Comparison of ENCODE assay signal across 26 cellular contexts in the genomic region with DNA sequence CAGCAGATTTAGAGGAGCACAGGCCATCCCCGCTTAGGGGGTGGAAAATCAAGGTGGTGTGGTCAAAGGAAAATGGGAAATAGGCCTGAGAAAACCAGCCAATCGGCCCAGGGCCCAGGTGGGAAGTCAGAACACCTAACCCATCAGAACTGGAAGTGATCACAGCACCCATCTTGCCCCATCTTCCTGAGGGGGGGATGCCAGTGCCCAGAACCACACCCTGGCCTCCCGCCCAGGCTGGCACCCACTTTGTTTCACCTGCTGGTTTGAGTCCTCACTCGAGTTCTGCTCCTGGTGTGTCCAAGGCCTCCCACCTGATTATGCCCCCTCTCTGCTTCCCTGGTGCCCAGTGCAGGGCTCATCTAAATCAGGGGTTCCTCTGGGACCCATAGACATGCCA.
DNase-seq lines count a peak whose midpoint lies in the region; ATAC-seq, FAIRE-seq and TF ChIP-seq lines count a peak whose summit lies in the region.
"Had no signal": no experiment of that assay in that cellular context is flagged by ENCODE, and none has a peak within 500 bp of the region (broad histone marks: within the 10 kb centered on the region; RNA-seq: fewer than 3 reads in every experiment).

No MANE protein-coding gene starts in this region.

- TF ChIP-seq POLR2A in breast epithelium (IDR thresholded peaks at IDR 0.05) (no peak), sigmoid colon (IDR thresholded peaks at IDR 0.05) (no peak), transverse colon (IDR thresholded peaks at IDR 0.05) (no peak)

- DNase-seq in breast epithelium (ENCODE audit: low spot score in 2 of 2) (no peak), mammary epithelial cell (no peak), kidney (peak; percentile 54), sigmoid colon (no peak), transverse colon (no peak), nephron progenitor cell (no peak), DMS53 treated with DMSO at 0.1 percent for 48 hours (lab: John Stamatoyannopoulos, UW; ENCODE audit: unreplicated experiment) (no peak)
- DNase-seq: activated CD4-positive, alpha-beta T cell treated with anti-CD3 and anti-CD28 coated beads for 48 hours; activated naive CD4-positive, alpha-beta T cell; activated T-cell treated with anti-CD3 and anti-CD28 coated beads, Interleukin-2, amount 50 U/mL, for 48 hours; amniotic stem cell; CD4-positive, CD25-positive, alpha-beta regulatory T cell; KG1; MM.1S; NCI-H1417; NCI-H2081 treated with DMSO at 0.1 percent for 48 hours; NCI-H446; NCI-H82; small intestine; T-helper 2 cell had no signal

- no peaks in the 10 kb centered on the region for H3K79me2 ChIP-seq in mammary epithelial cell (ENCODE audit: insufficient read depth, low read length)

- no peaks in the 10 kb centered on the region for H4K20me1 ChIP-seq in mammary epithelial cell (ENCODE audit: insufficient read depth, low read length)

- TF ChIP-seq EP300 in sigmoid colon (IDR thresholded peaks at IDR 0.05): no peak
- no peak for TF ChIP-seq EP300 in transverse colon (IDR thresholded peaks at IDR 0.05; ENCODE audit: low read depth)

- H3K27me3 Mint-ChIP-seq in nephron progenitor cell (ENCODE audit: low read depth, poor library complexity): peaks cover 14% of the 10 kb centered on the region

- in situ Hi-C loops in mammary epithelial cell (cut with MboI; ENCODE audit: low sequenced_read_pairs in 2 of 2): no loop called here
- in situ Hi-C loops in transverse colon (cut with MboI; ENCODE audit: low pct_ligation_motif_present in 1 of 4, low pct_unique_long_range_greater_than_20kb in 1 of 4, low sequenced_read_pairs in 3 of 4): no loop called here

- peak overlapping the region; percentile 65 to 76 for H3K27ac ChIP-seq in breast epithelium
- no peak overlapping the region for H3K27ac ChIP-seq in mammary epithelial cell (ENCODE audit: insufficient read depth, low read depth, low read length)
- peak overlapping the region; percentile 57 to 64 for H3K27ac ChIP-seq in kidney (ENCODE audit: low read depth in 2 of 2, low read length in 2 of 2)
- H3K27ac ChIP-seq in sigmoid colon: peak overlapping the region; percentile 69 to 98 (median 91)
- H3K27ac ChIP-seq in transverse colon: peak overlapping the region; percentile 17 to 73 (median 60)
- H3K27ac ChIP-seq: 22Rv1, cardiac muscle cell, VCaP had no signal

- H2AFZ ChIP-seq in mammary epithelial cell (ENCODE audit: low read depth, low read length): no peak overlapping the region
- H2AFZ ChIP-seq: GM23338 had no signal

- no peak for ATAC-seq in HG03571 (IDR thresholded peaks at IDR 0.05; ENCODE audit: unreplicated experiment)
- ATAC-seq: SK-N-SH treated with all-trans-retinoic acid at 6 μM for 48 hours had no signal

- TF ChIP-seq CTCF in breast epithelium (IDR thresholded peaks at IDR 0.05): no peak
- TF ChIP-seq CTCF in mammary epithelial cell (conservative IDR thresholded peaks at IDR 0.05 in 1 of 2, IDR thresholded peaks at IDR 0.05 in 1 of 2; ENCODE audit: extremely low read depth in 1 of 2, insufficient read depth in 1 of 2, low read depth in 1 of 2, low read length in 2 of 2): no peak
- no peak for TF ChIP-seq CTCF in kidney (IDR thresholded peaks at IDR 0.05; ENCODE audit: borderline replicate concordance, extremely low read depth, insufficient read depth)
- no peak for TF ChIP-seq CTCF in sigmoid colon (IDR thresholded peaks at IDR 0.05)
- no peak for TF ChIP-seq CTCF in transverse colon (IDR thresholded peaks at IDR 0.05)
- no peak for TF ChIP-seq CTCF in nephron progenitor cell (IDR thresholded peaks at IDR 0.05)

- FAIRE-seq in kidney (lab: Jason Lieb, UNC): no peak
- FAIRE-seq: small intestine had no signal

- no peaks in the 10 kb centered on the region for H3K9me3 ChIP-seq in breast epithelium
- no peaks in the 10 kb centered on the region for H3K9me3 ChIP-seq in mammary epithelial cell (replicated peaks; ENCODE audit: insufficient read depth, low read length)
- no peaks in the 10 kb centered on the region for H3K9me3 ChIP-seq in kidney (ENCODE audit: control insufficient read depth in 1 of 2, low read length in 2 of 2)
- H3K9me3 ChIP-seq in sigmoid colon: no peaks in the 10 kb centered on the region
- no peaks in the 10 kb centered on the region for H3K9me3 ChIP-seq in transverse colon

- H3K36me3 Mint-ChIP-seq in nephron progenitor cell (ENCODE audit: low read depth): no peaks in the 10 kb centered on the region
- H3K36me3 Mint-ChIP-seq: CD4-positive, CD25-positive, alpha-beta regulatory T cell had no signal

- CTCF ChIA-PET in mammary epithelial cell (lab: Charles Lee; ENCODE audit: low non-redundant PET): no interaction called here

- no peak overlapping the region for H3K27ac Mint-ChIP-seq in nephron progenitor cell
- H3K27ac Mint-ChIP-seq: GM23338 had no signal

- dilution Hi-C loops in mammary epithelial cell (cut with HindIII; ENCODE audit: low sequenced_read_pairs): no loop called here

- no peak overlapping the region for H3K4me3 Mint-ChIP-seq in nephron progenitor cell
- H3K4me3 Mint-ChIP-seq: CD4-positive, CD25-positive, alpha-beta regulatory T cell; GM23338 had no signal

- no peaks in the 10 kb centered on the region for H3K36me3 ChIP-seq in breast epithelium
- H3K36me3 ChIP-seq in mammary epithelial cell (ENCODE audit: insufficient read depth, low read length): no peaks in the 10 kb centered on the region
- H3K36me3 ChIP-seq in kidney (ENCODE audit: control insufficient read depth in 1 of 2, insufficient read depth in 2 of 2, low read length in 2 of 2): peaks cover 30 to 65% of the 10 kb centered on the region in 2 donors
- H3K36me3 ChIP-seq in sigmoid colon: peaks cover 41 to 95% (median 72%) of the 10 kb centered on the region in 4 donors
- H3K36me3 ChIP-seq in transverse colon: peaks cover 0 to 10% (median 0%) of the 10 kb centered on the region in 4 donors

- no peak overlapping the region for H3K9ac ChIP-seq in mammary epithelial cell (ENCODE audit: insufficient read depth, low read length)
- no peak overlapping the region for H3K9ac ChIP-seq in kidney (ENCODE audit: low read length in 2 of 2)

- peaks cover 30% of the 10 kb centered on the region for H3K4me1 Mint-ChIP-seq in nephron progenitor cell
- H3K4me1 Mint-ChIP-seq: CD4-positive, CD25-positive, alpha-beta regulatory T cell had no signal

- 94% methylated on average over 3 of the region's 4 CpGs for WGBS in mammary epithelial cell (ENCODE audit: low coverage, missing lambda C conversion rate)
- WGBS in sigmoid colon, 2 donors: 79 to 83% methylated on average over 4 of the region's 4 CpGs
- 77% methylated on average over 4 of the region's 4 CpGs; no CpG with 5 or more reads in 1 of the 2 donors for WGBS in transverse colon (ENCODE audit: low coverage in 1 of 2), 2 donors

- H3K4me2 ChIP-seq in mammary epithelial cell (ENCODE audit: insufficient read depth, low read depth, low read length): no peak overlapping the region
- H3K4me2 ChIP-seq: GM23338 had no signal

- intact Hi-C loops in breast epithelium (cut with DNase I; ENCODE audit: low total_unique reads): no loop called here
- intact Hi-C loops in mammary epithelial cell (cut with micrococcal nuclease): no loop called here
- intact Hi-C loops in kidney (cut with DNase I): no loop called here
- intact Hi-C loops in sigmoid colon (cut with DNase I): no loop called here
- intact Hi-C loops in transverse colon (cut with DNase I; ENCODE audit: low total_unique reads): no loop called here

- H3K4me3 ChIP-seq in breast epithelium: no peak overlapping the region
- H3K4me3 ChIP-seq in mammary epithelial cell (replicated peaks in 1 of 3; ENCODE audit: insufficient read depth in 1 of 3, low read depth in 2 of 3, low read length in 3 of 3): no peak overlapping the region
- H3K4me3 ChIP-seq in kidney (ENCODE audit: low read length in 2 of 2): no peak overlapping the region
- no peak overlapping the region for H3K4me3 ChIP-seq in sigmoid colon
- no peak overlapping the region for H3K4me3 ChIP-seq in transverse colon
- H3K4me3 ChIP-seq: cardiac muscle cell, GM23338 had no signal

- H3K9me3 Mint-ChIP-seq in nephron progenitor cell: no peaks in the 10 kb centered on the region
- H3K9me3 Mint-ChIP-seq: GM23338 had no signal

- BruUV-seq in mammary epithelial cell (replicated peaks; lab: Mats Ljungman, UMichigan): no TSS peak

- H3K27me3 ChIP-seq in breast epithelium (no peaks in the 10 kb centered on the region), mammary epithelial cell (ENCODE audit: insufficient read depth, low read length) (no peaks in the 10 kb centered on the region), sigmoid colon (no peaks in the 10 kb centered on the region), transverse colon (no peaks in the 10 kb centered on the region)

- H3K4me1 ChIP-seq in breast epithelium (peaks cover 11 to 13% of the 10 kb centered on the region in 2 donors), mammary epithelial cell (ENCODE audit: insufficient read depth, low read length) (peaks cover 5% of the 10 kb centered on the region), kidney (ENCODE audit: control insufficient read depth in 1 of 2, insufficient read depth in 1 of 2, low read depth in 1 of 2, low read length in 2 of 2) (peaks cover 12 to 39% of the 10 kb centered on the region in 2 donors), sigmoid colon (peaks cover 0 to 99% (median 94%) of the 10 kb centered on the region in 4 donors), transverse colon (peaks cover 11 to 24% (median 17%) of the 10 kb centered on the region in 4 donors)
